20 cellular contexts compared by ENCODE assay signal in the genomic region with DNA sequence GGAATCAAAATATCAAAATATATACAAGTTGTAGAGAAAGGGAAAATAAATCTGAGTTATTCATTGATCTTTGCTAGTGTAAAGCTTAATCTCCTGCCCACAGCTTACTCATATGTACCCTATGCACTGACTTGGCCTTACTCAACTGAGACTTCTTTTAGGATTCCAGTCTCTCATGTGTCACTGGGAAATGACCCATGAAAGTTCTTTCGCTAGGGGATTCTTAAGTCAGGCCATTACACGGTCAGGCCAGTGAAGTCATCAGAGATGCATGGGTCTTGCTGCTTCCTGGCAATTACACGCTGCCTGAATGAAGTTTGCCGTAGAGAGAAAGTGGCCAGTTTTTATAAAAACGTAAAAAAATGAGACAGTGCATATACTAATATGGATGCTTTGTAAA. TPM values are rescaled to one million over a fixed set of nuclear protein-coding genes. Genes with fewer than 3 reads are reported as not detected.
DNase-seq lines count a peak whose midpoint lies in the region; TF ChIP-seq lines count a peak whose summit lies in the region.
"Had no signal": no experiment of that assay in that cellular context is flagged by ENCODE, and none has a peak within 500 bp of the region (broad histone marks: within the 10 kb centered on the region; RNA-seq: fewer than 3 reads in every experiment).

No MANE protein-coding gene starts in this region.

- no peak overlapping the region for H3K4me3 Mint-ChIP-seq in HFFc6
- H3K4me3 Mint-ChIP-seq in neural crest cell: no peak overlapping the region
- H3K4me3 Mint-ChIP-seq: activated CD4-positive, alpha-beta memory T cell treated with anti-CD3 and anti-CD28 coated beads, Interleukin-2, amount 10 ng/mL, durations not matched to agents 7 days and 5 days; activated naive CD4-positive, alpha-beta T cell treated with anti-CD3 and anti-CD28 coated beads for 36 hours; immature natural killer cell had no signal

- in situ Hi-C loops in astrocyte of the spinal cord (cut with HindIII; ENCODE audit: low sequenced_read_pairs): no loop called here

- intact Hi-C loops in adrenal gland (cut with DNase I): no loop called here

- H3K36me3 Mint-ChIP-seq in HFFc6 (ENCODE audit: low read depth) (0 out of 2 replicates have a peak, but pooled peaks cover 9% of the 10 kb centered on the region), neural crest cell (ENCODE audit: low read depth) (no peaks in the 10 kb centered on the region)
- H3K36me3 Mint-ChIP-seq: immature natural killer cell had no signal

- TF ChIP-seq POLR2A in Peyer's patch (IDR thresholded peaks at IDR 0.05) (no peak), adrenal gland (IDR thresholded peaks at IDR 0.05) (no peak)

- DNase-seq in EL: peak; percentile 42
- no peak for DNase-seq in HFFc6
- DNase-seq in astrocyte of the spinal cord (ENCODE audit: low read depth, low spot score): peak; percentile 90
- no peak for DNase-seq in neural crest cell (ENCODE audit: low read depth, low spot score)
- DNase-seq in Peyer's patch: no peak
- no peak for DNase-seq in NCI-H526 (lab: John Stamatoyannopoulos, UW)
- DNase-seq in SKM-1 (lab: John Stamatoyannopoulos, UW; ENCODE audit: unreplicated experiment): no peak
- no peak for DNase-seq in adrenal gland
- DNase-seq: activated CD4-positive, alpha-beta memory T cell treated with anti-CD3 and anti-CD28 coated beads, Interleukin-2, amount 10 ng/mL, durations not matched to agents 7 days and 5 days; activated naive CD4-positive, alpha-beta T cell treated with anti-CD3 and anti-CD28 coated beads for 36 hours; C1 segment of cervical spinal cord; DND-41; esophagus squamous epithelium; immature natural killer cell; KG1; mucosa of descending colon; NCI-H1694 treated with DMSO at 0.1 percent for 48 hours; NCI-H69; stomach had no signal

- no peaks in the 10 kb centered on the region; the same call in 1 of the 2 replicates for H3K27me3 Mint-ChIP-seq in HFFc6 (ENCODE audit: insufficient read depth)
- no peaks in the 10 kb centered on the region for H3K27me3 Mint-ChIP-seq in neural crest cell (ENCODE audit: low read depth)
- H3K27me3 Mint-ChIP-seq: activated CD4-positive, alpha-beta memory T cell treated with anti-CD3 and anti-CD28 coated beads, Interleukin-2, amount 10 ng/mL, durations not matched to agents 7 days and 5 days; progenitor cell of endocrine pancreas had no signal

- no peaks in the 10 kb centered on the region for H3K27me3 ChIP-seq in Peyer's patch
- H3K27me3 ChIP-seq in adrenal gland: no peaks in the 10 kb centered on the region
- H3K27me3 ChIP-seq: esophagus squamous epithelium, stomach had no signal

- no peak overlapping the region for H3K4me3 ChIP-seq in astrocyte of the spinal cord (ENCODE audit: low read depth, low read length)
- no peak overlapping the region for H3K4me3 ChIP-seq in Peyer's patch
- H3K4me3 ChIP-seq in adrenal gland: no peak overlapping the region
- H3K4me3 ChIP-seq: esophagus squamous epithelium, mucosa of descending colon, stomach had no signal

- H3K27ac Mint-ChIP-seq in HFFc6 (peak overlapping the region; percentile 66; the same call in 1 of the 2 replicates), neural crest cell (ENCODE audit: unreplicated experiment) (peak overlapping the region; percentile 39)
- H3K27ac Mint-ChIP-seq: activated CD4-positive, alpha-beta memory T cell treated with anti-CD3 and anti-CD28 coated beads, Interleukin-2, amount 10 ng/mL, durations not matched to agents 7 days and 5 days; activated naive CD4-positive, alpha-beta T cell treated with anti-CD3 and anti-CD28 coated beads for 36 hours; immature natural killer cell; progenitor cell of endocrine pancreas had no signal

- 90 to 98% (median 95%) methylated on average over 5 of the region's 5 CpGs for WGBS in adrenal gland, 4 donors

- TF ChIP-seq CTCF in HFFc6 (IDR thresholded peaks at IDR 0.05) (no peak), astrocyte of the spinal cord (IDR thresholded peaks at IDR 0.05; ENCODE audit: low read depth, low read length) (no peak), neural crest cell (conservative IDR thresholded peaks at IDR 0.05) (no peak), Peyer's patch (IDR thresholded peaks at IDR 0.05) (no peak), adrenal gland (IDR thresholded peaks at IDR 0.05) (no peak)

- H3K27ac ChIP-seq in Peyer's patch (no peak overlapping the region), adrenal gland (no peak overlapping the region)
- H3K27ac ChIP-seq: esophagus squamous epithelium had no signal

- H3K4me1 ChIP-seq in Peyer's patch (no peaks in the 10 kb centered on the region), adrenal gland (replicated peaks in 1 of 2) (peaks cover 9 to 13% of the 10 kb centered on the region in 2 donors)
- H3K4me1 ChIP-seq: esophagus squamous epithelium, stomach had no signal

- H3K4me1 Mint-ChIP-seq in HFFc6 (ENCODE audit: low read depth): peaks cover 47% of the 10 kb centered on the region
- H3K4me1 Mint-ChIP-seq in neural crest cell: peaks cover 50% of the 10 kb centered on the region

- no peaks in the 10 kb centered on the region for H3K36me3 ChIP-seq in Peyer's patch
- H3K36me3 ChIP-seq in adrenal gland (replicated peaks in 1 of 2): no peaks in the 10 kb centered on the region
- H3K36me3 ChIP-seq: esophagus squamous epithelium, stomach had no signal

- H3K9me3 ChIP-seq in Peyer's patch (no peaks in the 10 kb centered on the region), adrenal gland (replicated peaks in 1 of 3) (no peaks in the 10 kb centered on the region)
- H3K9me3 ChIP-seq: esophagus squamous epithelium, mucosa of descending colon, stomach had no signal

- H3K9me3 Mint-ChIP-seq in HFFc6: peaks cover 4% of the 10 kb centered on the region; the same call in 1 of the 2 replicates
- H3K9me3 Mint-ChIP-seq in neural crest cell: peaks cover 10% of the 10 kb centered on the region
- H3K9me3 Mint-ChIP-seq: activated naive CD4-positive, alpha-beta T cell treated with anti-CD3 and anti-CD28 coated beads for 36 hours; immature natural killer cell had no signal

RNA-seq across cellular contexts. Expression of a gene that starts 20.7 kb away (rescaled TPM):
- total RNA-seq in HFFc6 (2021; fragmentation: NEBNext Ultra II Directional; extraction: Animal tissue kit (Norgen Biotek cat#: 25700)): 100 to 1,000 TPM in 4 of 6 experiments, 10 to 100 TPM in 2; 84.1 to 121 (median 102) TPM
- total RNA-seq in neural crest cell (38.7 and 42.1 TPM in 2 replicates), Peyer's patch (100 to 1,000 TPM; 109 to 170 (median 132) TPM), adrenal gland (100 to 1,000 TPM in 6 of 8 donors, 10 to 100 TPM in 2; 84.1 to 170 (median 132) TPM)
- polyA plus RNA-seq in adrenal gland: 10 to 100 TPM in 2 of 3 donors, 1 to 10 TPM in 1; 7.0 to 22.9 (median 12.1) TPM

Comparison
In these comparisons a context has a peak if more than half of its experiments do, and no peak if none do; other contexts are left out.
1. DNase-seq: peak in EL (single experiment) and astrocyte of the spinal cord (single experiment); none in HFFc6 (single experiment), neural crest cell (single experiment), Peyer's patch (0 of 3), NCI-H526 (0 of 2), SKM-1 (single experiment) and adrenal gland (0 of 7).